ENCODE assay signal across 1 cellular context in the genomic region with DNA sequence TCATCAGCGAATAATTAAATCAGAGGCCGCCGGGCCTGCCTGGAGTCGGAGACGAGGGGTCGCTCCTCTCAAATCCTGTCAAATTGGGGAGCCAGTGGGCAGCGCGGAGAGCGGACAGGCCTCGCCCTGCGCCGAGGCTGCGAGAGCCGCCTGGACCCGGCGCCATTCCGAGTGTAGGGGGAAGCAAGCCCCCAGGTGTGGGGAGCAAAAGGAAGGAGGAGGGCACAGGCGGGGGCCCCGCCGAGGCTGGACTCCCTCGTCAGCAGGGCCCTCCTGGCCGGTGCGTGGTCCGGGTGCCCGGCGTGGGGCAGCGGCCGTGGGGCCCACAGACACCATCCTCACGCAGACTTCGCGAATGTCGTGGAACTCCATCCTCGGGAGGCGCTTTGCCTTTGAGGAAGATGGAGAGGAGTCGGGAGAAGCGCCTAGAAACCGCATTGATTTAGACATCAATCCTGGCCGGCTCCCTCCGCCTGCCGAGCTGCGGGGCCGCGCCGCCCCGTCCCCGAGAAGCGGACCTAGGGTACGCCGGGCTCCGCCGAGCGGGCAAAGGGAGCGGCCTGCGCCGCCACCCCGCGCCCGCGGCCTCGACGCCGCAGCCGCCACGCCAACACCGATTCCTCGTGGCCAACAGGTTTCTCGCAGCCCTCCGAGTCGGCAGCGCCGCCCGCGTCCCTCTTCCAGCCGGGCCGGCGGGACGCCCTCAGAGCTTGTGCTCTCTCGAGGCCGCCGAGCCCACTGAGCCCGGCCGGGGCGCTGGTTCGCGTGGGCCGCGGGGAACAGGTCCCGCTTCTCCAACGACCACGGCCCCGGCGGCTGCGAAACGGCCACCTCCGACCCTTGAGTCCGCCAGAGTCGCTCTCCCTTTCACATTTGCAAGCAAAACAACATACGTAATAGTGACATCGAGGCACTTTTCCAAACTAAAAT.
TF ChIP-seq lines count a peak whose summit lies in the region.

No MANE protein-coding gene starts in this region.

TF ChIP-seq in neural cell, 6 proteins besides CTCF, POLR2A, EP300 and RAD21 (continued from another document):
- TF ChIP-seq, protein P1, sequence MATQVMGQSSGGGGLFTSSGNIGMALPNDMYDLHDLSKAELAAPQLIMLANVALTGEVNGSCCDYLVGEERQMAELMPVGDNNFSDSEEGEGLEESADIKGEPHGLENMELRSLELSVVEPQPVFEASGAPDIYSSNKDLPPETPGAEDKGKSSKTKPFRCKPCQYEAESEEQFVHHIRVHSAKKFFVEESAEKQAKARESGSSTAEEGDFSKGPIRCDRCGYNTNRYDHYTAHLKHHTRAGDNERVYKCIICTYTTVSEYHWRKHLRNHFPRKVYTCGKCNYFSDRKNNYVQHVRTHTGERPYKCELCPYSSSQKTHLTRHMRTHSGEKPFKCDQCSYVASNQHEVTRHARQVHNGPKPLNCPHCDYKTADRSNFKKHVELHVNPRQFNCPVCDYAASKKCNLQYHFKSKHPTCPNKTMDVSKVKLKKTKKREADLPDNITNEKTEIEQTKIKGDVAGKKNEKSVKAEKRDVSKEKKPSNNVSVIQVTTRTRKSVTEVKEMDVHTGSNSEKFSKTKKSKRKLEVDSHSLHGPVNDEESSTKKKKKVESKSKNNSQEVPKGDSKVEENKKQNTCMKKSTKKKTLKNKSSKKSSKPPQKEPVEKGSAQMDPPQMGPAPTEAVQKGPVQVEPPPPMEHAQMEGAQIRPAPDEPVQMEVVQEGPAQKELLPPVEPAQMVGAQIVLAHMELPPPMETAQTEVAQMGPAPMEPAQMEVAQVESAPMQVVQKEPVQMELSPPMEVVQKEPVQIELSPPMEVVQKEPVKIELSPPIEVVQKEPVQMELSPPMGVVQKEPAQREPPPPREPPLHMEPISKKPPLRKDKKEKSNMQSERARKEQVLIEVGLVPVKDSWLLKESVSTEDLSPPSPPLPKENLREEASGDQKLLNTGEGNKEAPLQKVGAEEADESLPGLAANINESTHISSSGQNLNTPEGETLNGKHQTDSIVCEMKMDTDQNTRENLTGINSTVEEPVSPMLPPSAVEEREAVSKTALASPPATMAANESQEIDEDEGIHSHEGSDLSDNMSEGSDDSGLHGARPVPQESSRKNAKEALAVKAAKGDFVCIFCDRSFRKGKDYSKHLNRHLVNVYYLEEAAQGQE (IDR thresholded peaks at IDR 0.05; ENCODE audit: borderline replicate concordance) = no peak
- peak; percentile 74 for TF ChIP-seq EZH2 (IDR thresholded peaks at IDR 0.05; ENCODE audit: borderline replicate concordance, insufficient read depth, low read length, poor library complexity, severe bottlenecking)
- no peak for TF ChIP-seq TAF1 (IDR thresholded peaks at IDR 0.05; ENCODE audit: low read depth)
- TF ChIP-seq SMC3 (conservative IDR thresholded peaks at IDR 0.05; ENCODE audit: poor library complexity) = peak; percentile 21
